26 cellular contexts compared by ENCODE assay signal in the genomic region with DNA sequence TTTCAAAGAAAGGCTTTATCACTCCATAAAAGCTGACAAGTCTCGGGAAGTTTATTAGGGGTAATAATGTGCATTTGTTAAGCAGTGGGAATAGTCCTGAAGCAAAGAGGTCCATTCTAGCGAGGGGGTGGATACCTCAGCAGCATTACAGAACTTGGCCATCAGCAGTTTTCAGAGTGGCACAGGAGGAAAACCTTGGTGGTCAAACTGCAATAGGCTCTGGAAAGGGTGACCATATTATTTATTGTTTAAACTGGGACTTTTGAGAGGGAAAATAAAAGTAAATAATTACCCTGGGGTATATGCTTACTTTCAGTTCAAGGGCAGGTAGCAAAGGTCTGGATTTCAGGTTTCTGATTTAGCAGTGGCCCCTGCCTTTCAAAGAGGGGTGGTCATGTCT.
"Had no signal": no experiment of that assay in that cellular context is flagged by ENCODE, and none has a peak within 500 bp of the region (broad histone marks: within the 10 kb centered on the region; RNA-seq: fewer than 3 reads in every experiment).

No MANE protein-coding gene starts in this region.

- H3K4me3 Mint-ChIP-seq: naive thymus-derived CD8-positive, alpha-beta T cell; nephron; stimulated activated naive B cell treated with anti-CD40 and anti-IgM and Interleukin-4, amounts not matched to agents 10 μg/mL and 1 μg/mL and 100 μg/mL, for 72 hours had no signal

- H3K9me3 ChIP-seq: heart left ventricle, left lung, lower lobe of right lung, pancreas, prostate gland, right lobe of liver, stomach, testis, thyroid gland, transverse colon, upper lobe of left lung, vagina had no signal

- H3K4me1 ChIP-seq: heart left ventricle, left lung, lower lobe of right lung, pancreas, prostate gland, right lobe of liver, stomach, testis, thyroid gland, transverse colon, upper lobe of left lung, vagina had no signal

- H3K27ac ChIP-seq: heart left ventricle, left lung, lower lobe of right lung, pancreas, prostate gland, right lobe of liver, stomach, testis, thyroid gland, transverse colon, upper lobe of left lung, vagina had no signal

- DNase-seq: heart left ventricle; islet precursor cell; left lung; lower lobe of right lung; mammary epithelial cell; mesenchymal stem cell; naive thymus-derived CD8-positive, alpha-beta T cell; nucleus accumbens; pancreas; posterior cingulate gyrus; right lobe of liver; stimulated activated CD4-positive, alpha-beta T cell treated with anti-CD3 and anti-CD28 coated beads, Interleukin-1b, Interleukin-23, amount 100 ng/mL, for 48 hours; stimulated activated CD4-positive, alpha-beta T cell treated with anti-CD3 and anti-CD28 coated beads, Interleukin-2, amount 100 ng/mL, for 48 hours; stimulated activated CD4-positive, alpha-beta T cell treated with anti-CD3 and anti-CD28 coated beads, Interleukin-4, amount 100 ng/mL, for 4 hours; stimulated activated CD8-positive, alpha-beta memory T cell treated with anti-CD3 and anti-CD28 coated beads, Interleukin-4, amount 100 ng/mL, for 48 hours; stimulated activated naive B cell treated with anti-CD40 and anti-IgM and Interleukin-4, amounts not matched to agents 10 μg/mL and 1 μg/mL and 100 μg/mL, for 72 hours; stimulated activated naive CD8-positive, alpha-beta T cell treated with anti-CD3 and anti-CD28 coated beads, Interleukin-15, Interleukin-2, amounts not matched to agents 100 U/mL and 50 U/mL, for 24 hours; stomach; testis; thyroid gland; transverse colon; upper lobe of left lung had no signal

- H3K4me3 ChIP-seq: heart left ventricle, left lung, lower lobe of right lung, pancreas, prostate gland, right lobe of liver, smooth muscle cell, stomach, testis, thyroid gland, transverse colon, upper lobe of left lung, vagina had no signal

- H3K27me3 Mint-ChIP-seq: stimulated activated naive B cell treated with anti-CD40 and anti-IgM and Interleukin-4, amounts not matched to agents 10 μg/mL and 1 μg/mL and 100 μg/mL, for 72 hours had no signal

- H3K27ac Mint-ChIP-seq: naive thymus-derived CD8-positive, alpha-beta T cell had no signal

- ATAC-seq: heart left ventricle; left lung; lower lobe of right lung; naive thymus-derived CD8-positive, alpha-beta T cell; pancreas; right lobe of liver; stimulated activated naive B cell treated with anti-CD40 and anti-IgM and Interleukin-4, amounts not matched to agents 10 μg/mL and 1 μg/mL and 100 μg/mL, for 72 hours; stimulated activated naive CD8-positive, alpha-beta T cell treated with anti-CD3 and anti-CD28 coated beads, Interleukin-15, Interleukin-2, amounts not matched to agents 100 U/mL and 50 U/mL, for 24 hours had no signal

- H3K4me2 ChIP-seq: smooth muscle cell had no signal

- H3K27me3 ChIP-seq: heart left ventricle, left lung, pancreas, right lobe of liver, stomach, testis, thyroid gland, transverse colon, upper lobe of left lung, vagina had no signal

- H3K9me3 Mint-ChIP-seq: nephron had no signal

- H3K36me3 ChIP-seq: heart left ventricle, left lung, lower lobe of right lung, pancreas, prostate gland, right lobe of liver, stomach, thyroid gland, transverse colon, upper lobe of left lung, vagina had no signal
